Comparison of ENCODE assay signal across 28 cellular contexts in the genomic region with DNA sequence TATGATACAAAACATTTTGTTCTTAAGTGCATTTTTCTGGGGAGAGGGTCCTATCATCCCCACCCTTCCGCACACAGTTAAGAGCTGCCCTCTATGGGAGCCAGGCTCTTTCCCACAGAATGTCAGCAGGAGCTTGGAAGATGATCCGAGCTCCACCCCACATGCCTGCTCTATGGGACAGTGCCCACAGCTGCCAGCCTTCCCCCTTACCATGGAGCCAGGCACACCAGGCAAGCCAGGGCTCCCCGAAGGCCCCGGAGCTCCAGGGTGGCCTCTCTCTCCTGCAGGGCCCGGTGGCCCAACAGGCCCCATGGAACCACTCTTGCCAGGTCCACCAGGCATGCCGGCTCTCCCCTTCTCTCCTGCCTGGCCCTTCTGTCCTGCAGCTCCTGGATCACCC. TPM values are rescaled to one million over a fixed set of nuclear protein-coding genes. Genes with fewer than 3 reads are reported as not detected.
DNase-seq lines count a peak whose midpoint lies in the region; ATAC-seq and TF ChIP-seq lines count a peak whose summit lies in the region.
"Had no signal": no experiment of that assay in that cellular context is flagged by ENCODE, and none has a peak within 500 bp of the region (broad histone marks: within the 10 kb centered on the region; RNA-seq: fewer than 3 reads in every experiment).

No MANE protein-coding gene starts in this region.

- H3K9ac ChIP-seq in neuronal stem cell (ENCODE audit: low read depth, low read length, poor library complexity): no peak overlapping the region
- H3K9ac ChIP-seq in Karpas-422 (ENCODE audit: low read length): no peak overlapping the region
- H3K9ac ChIP-seq: BLaER1 had no signal

- H3K4me3 Mint-ChIP-seq in type B pancreatic cell: no peak overlapping the region
- H3K4me3 Mint-ChIP-seq in activated CD8-positive, alpha-beta memory T cell treated with anti-CD3 and anti-CD28 coated beads, Interleukin-2, amount 10 ng/mL, durations not matched to agents 7 days and 5 days: no peak overlapping the region
- H3K4me3 Mint-ChIP-seq: CD4-positive, alpha-beta T cell had no signal

- H3K36me3 ChIP-seq in left ventricle myocardium inferior (peaks cover 7% of the 10 kb centered on the region), neuronal stem cell (replicated peaks in 1 of 2; ENCODE audit: control insufficient read depth in 2 of 2, insufficient read depth in 2 of 2, low read length in 2 of 2) (no peaks in the 10 kb centered on the region), Karpas-422 (ENCODE audit: insufficient read depth, low read length) (no peaks in the 10 kb centered on the region)
- H3K36me3 ChIP-seq: BLaER1 had no signal

- no peak overlapping the region for H3K18ac ChIP-seq in neuronal stem cell (ENCODE audit: low read length)

- WGBS in neuronal stem cell (ENCODE audit: extremely low coverage in 2 of 2, insufficient read length in 2 of 2, insufficient replicate concordance in 1 of 2), 2 donors: no CpG with 5 or more reads among the region's 6 CpGs

- H3K36me3 Mint-ChIP-seq in type B pancreatic cell: no peaks in the 10 kb centered on the region
- no peaks in the 10 kb centered on the region for H3K36me3 Mint-ChIP-seq in activated CD8-positive, alpha-beta memory T cell treated with anti-CD3 and anti-CD28 coated beads, Interleukin-2, amount 10 ng/mL, durations not matched to agents 7 days and 5 days

- H4K20me1 ChIP-seq in Karpas-422 (ENCODE audit: insufficient read depth, low read depth, low read length): no peaks in the 10 kb centered on the region
- H4K20me1 ChIP-seq: BLaER1 had no signal

- H3K9me3 Mint-ChIP-seq in type B pancreatic cell: no peaks in the 10 kb centered on the region
- H3K9me3 Mint-ChIP-seq in activated CD8-positive, alpha-beta memory T cell treated with anti-CD3 and anti-CD28 coated beads, Interleukin-2, amount 10 ng/mL, durations not matched to agents 7 days and 5 days (ENCODE audit: low read depth): no peaks in the 10 kb centered on the region
- H3K9me3 Mint-ChIP-seq: CD4-positive, alpha-beta T cell had no signal

- H2AK5ac ChIP-seq in neuronal stem cell (ENCODE audit: low read depth, low read length): no peak overlapping the region

- H2AFZ ChIP-seq in neuronal stem cell (ENCODE audit: low read length) (no peak overlapping the region), Karpas-422 (ENCODE audit: low read length) (no peak overlapping the region)

- H3K4me1 ChIP-seq in left ventricle myocardium inferior (peaks cover 18% of the 10 kb centered on the region), neuronal stem cell (ENCODE audit: control insufficient read depth in 2 of 2, insufficient read depth in 1 of 2, low read depth in 1 of 2, low read length in 2 of 2) (peaks cover 3 to 7% of the 10 kb centered on the region in 2 donors), Karpas-422 (ENCODE audit: low read length) (no peaks in the 10 kb centered on the region)

- H3K9me3 ChIP-seq in left ventricle myocardium inferior (replicated peaks) (no peaks in the 10 kb centered on the region), neuronal stem cell (replicated peaks in 1 of 2; ENCODE audit: control insufficient read depth in 2 of 2, insufficient read depth in 1 of 2, low read depth in 1 of 2, low read length in 2 of 2) (no peaks in the 10 kb centered on the region), Karpas-422 (ENCODE audit: low read length) (no peaks in the 10 kb centered on the region)
- H3K9me3 ChIP-seq: BLaER1 had no signal

- no peak overlapping the region for H3K27ac ChIP-seq in left ventricle myocardium inferior (replicated peaks)
- H3K27ac ChIP-seq in neuronal stem cell (replicated peaks; ENCODE audit: low read length): no peak overlapping the region
- no peak overlapping the region for H3K27ac ChIP-seq in Karpas-422 (ENCODE audit: low read length)
- H3K27ac ChIP-seq: BLaER1 had no signal

- peak; percentile 33 for DNase-seq in Right ventricle myocardium superior
- DNase-seq in left ventricle myocardium inferior: no peak
- peak; percentile 52 for DNase-seq in myocyte (ENCODE audit: low read depth)
- no peak for DNase-seq in neuronal stem cell (ENCODE audit: low spot score)
- DNase-seq in type B pancreatic cell (ENCODE audit: extremely low spot score, unreplicated experiment): no peak
- no peak for DNase-seq in Karpas-422
- DNase-seq in activated CD8-positive, alpha-beta memory T cell treated with anti-CD3 and anti-CD28 coated beads, Interleukin-2, amount 10 ng/mL, durations not matched to agents 7 days and 5 days: no peak
- DNase-seq: 8988T; CD4-positive, alpha-beta T cell; COR-L47; Kasumi-1; NCI-H1105 treated with DMSO at 0.1 percent for 48 hours; NCI-H146; NCI-H1930; NCI-H2107; NCI-H524 treated with DMSO at 0.1 percent for 48 hours; NCI-H774; PC-3; SHP77 had no signal

- no peak overlapping the region for H2BK15ac ChIP-seq in neuronal stem cell (ENCODE audit: low read length)

- no peaks in the 10 kb centered on the region for H3K79me2 ChIP-seq in Karpas-422 (ENCODE audit: low read length)

- H3K79me1 ChIP-seq in neuronal stem cell (ENCODE audit: low read depth, low read length): no peaks in the 10 kb centered on the region

- no peak overlapping the region for H4K91ac ChIP-seq in neuronal stem cell (ENCODE audit: low read depth, low read length, poor library complexity)

- peaks cover 4% of the 10 kb centered on the region for H3K4me1 Mint-ChIP-seq in type B pancreatic cell (ENCODE audit: unreplicated experiment)
- H3K4me1 Mint-ChIP-seq in activated CD8-positive, alpha-beta memory T cell treated with anti-CD3 and anti-CD28 coated beads, Interleukin-2, amount 10 ng/mL, durations not matched to agents 7 days and 5 days: no peaks in the 10 kb centered on the region

- CTCF ChIA-PET in activated CD8-positive, alpha-beta memory T cell treated with anti-CD3 and anti-CD28 coated beads, Interleukin-2, amount 10 ng/mL, durations not matched to agents 7 days and 5 days (lab: Charles Lee): no interaction called here

- H2BK5ac ChIP-seq in neuronal stem cell (ENCODE audit: low read length): no peak overlapping the region

- H3K4ac ChIP-seq in neuronal stem cell (ENCODE audit: low read length): no peak overlapping the region

- H3K4me2 ChIP-seq in neuronal stem cell (ENCODE audit: insufficient read depth, low read length, poor library complexity, severe bottlenecking) (no peak overlapping the region), Karpas-422 (ENCODE audit: low read depth, low read length, poor library complexity, severe bottlenecking) (no peak overlapping the region)
- H3K4me2 ChIP-seq: BLaER1 had no signal

- H3K27ac Mint-ChIP-seq in type B pancreatic cell: peak overlapping the region; percentile 27
- H3K27ac Mint-ChIP-seq in activated CD8-positive, alpha-beta memory T cell treated with anti-CD3 and anti-CD28 coated beads, Interleukin-2, amount 10 ng/mL, durations not matched to agents 7 days and 5 days: no peak overlapping the region
- H3K27ac Mint-ChIP-seq: CD4-positive, alpha-beta T cell had no signal

- no peak overlapping the region for H2BK12ac ChIP-seq in neuronal stem cell (ENCODE audit: low read length)

- H3K27me3 ChIP-seq in left ventricle myocardium inferior (ENCODE audit: low read depth) (no peaks in the 10 kb centered on the region), neuronal stem cell (ENCODE audit: control insufficient read depth in 3 of 3, insufficient read depth in 3 of 3, low read depth in 1 of 3, low read length in 3 of 3) (peaks cover 0 to 56% (median 0%) of the 10 kb centered on the region in 3 experiments), Karpas-422 (ENCODE audit: low read length) (no peaks in the 10 kb centered on the region)
- H3K27me3 ChIP-seq: BLaER1 had no signal

- no peak for TF ChIP-seq CTCF in left ventricle myocardium inferior (IDR thresholded peaks at IDR 0.05; ENCODE audit: borderline replicate concordance)
- TF ChIP-seq CTCF in type B pancreatic cell (conservative IDR thresholded peaks at IDR 0.05): no peak

- ATAC-seq in Right ventricle myocardium superior (ENCODE audit: poor library complexity) (no peak), GM21576 (IDR thresholded peaks at IDR 0.05; ENCODE audit: unreplicated experiment) (no peak)
- no peak for ATAC-seq in activated CD8-positive, alpha-beta memory T cell treated with anti-CD3 and anti-CD28 coated beads, Interleukin-2, amount 10 ng/mL, durations not matched to agents 7 days and 5 days
- ATAC-seq: GM12878, HepG2, PC-3 had no signal

- no peaks in the 10 kb centered on the region for H3K9me2 ChIP-seq in Karpas-422 (replicated peaks; ENCODE audit: insufficient read depth, low read length)

- peak overlapping the region; percentile 17 for H3K14ac ChIP-seq in neuronal stem cell (ENCODE audit: low read length)

- H3K4me3 ChIP-seq in left ventricle myocardium inferior (no peak overlapping the region), neuronal stem cell (ENCODE audit: low read length in 2 of 2) (no peak overlapping the region), Karpas-422 (ENCODE audit: low read length) (no peak overlapping the region)
- H3K4me3 ChIP-seq: BLaER1, GM12878 had no signal

- no peak overlapping the region for H4K8ac ChIP-seq in neuronal stem cell (ENCODE audit: low read depth, low read length)

- H2BK120ac ChIP-seq in neuronal stem cell (ENCODE audit: low read depth, low read length): no peak overlapping the region

- intact Hi-C loops in Right ventricle myocardium superior (cut with DNase I) (no loop called here), left ventricle myocardium inferior (cut with micrococcal nuclease) (no loop called here)

- H3K27me3 Mint-ChIP-seq in type B pancreatic cell: no peaks in the 10 kb centered on the region
- H3K27me3 Mint-ChIP-seq in activated CD8-positive, alpha-beta memory T cell treated with anti-CD3 and anti-CD28 coated beads, Interleukin-2, amount 10 ng/mL, durations not matched to agents 7 days and 5 days: peaks cover 2% of the 10 kb centered on the region
- H3K27me3 Mint-ChIP-seq: CD4-positive, alpha-beta T cell had no signal

- no peak overlapping the region for H3K23ac ChIP-seq in neuronal stem cell (ENCODE audit: low read depth, low read length, poor library complexity)

RNA-seq across cellular contexts. Expression of a gene that starts 10.4 kb away (rescaled TPM):
- total RNA-seq in Right ventricle myocardium superior (31.1 TPM), left ventricle myocardium inferior (36.4 TPM), myocyte (52.0 and 61.7 TPM in 2 replicates), type B pancreatic cell (ENCODE audit: low replicate concordance) (45.2 and 48.3 TPM in 2 replicates)
- 80.3 TPM for polyA plus RNA-seq in myocyte (2012)
- polyA plus RNA-seq in neuronal stem cell (2013, experiment 1 of 2): 43.1 TPM
- 43.8 TPM for polyA plus RNA-seq in neuronal stem cell (2013, experiment 2 of 2)
- total RNA-seq in Karpas-422 (2014; rRNA removed; shearing (Covaris generic); ENCODE audit: low replicate concordance): 53.0 and 56.2 TPM in 2 replicates
- 10 to 100 TPM; 45.9 to 47.1 TPM for total RNA-seq in activated CD8-positive, alpha-beta memory T cell treated with anti-CD3 and anti-CD28 coated beads, Interleukin-2, amount 10 ng/mL, durations not matched to agents 7 days and 5 days

RNA-seq across cellular contexts. Expression of a gene that starts 37.6 kb away (rescaled TPM):
- total RNA-seq in Right ventricle myocardium superior (0.46 TPM), left ventricle myocardium inferior (0.44 TPM), myocyte (not detected in 2 replicates), type B pancreatic cell (ENCODE audit: low replicate concordance) (not detected in 2 replicates)
- polyA plus RNA-seq in myocyte (2012): not detected
- 0.28 TPM for polyA plus RNA-seq in neuronal stem cell (2013, experiment 1 of 2)
- 0.22 TPM for polyA plus RNA-seq in neuronal stem cell (2013, experiment 2 of 2)
- total RNA-seq in Karpas-422 (2014; rRNA removed; shearing (Covaris generic); ENCODE audit: low replicate concordance): not detected in 2 replicates
- not detected for total RNA-seq in activated CD8-positive, alpha-beta memory T cell treated with anti-CD3 and anti-CD28 coated beads, Interleukin-2, amount 10 ng/mL, durations not matched to agents 7 days and 5 days
- total RNA-seq: CD4-positive, alpha-beta T cell; GM12878; H4; HepG2; HT1080; M059J; PC-3; RPMI7951; SK-MEL-5 had no signal
- polyA plus RNA-seq: GM12878, HepG2 had no signal

RNA-seq across cellular contexts. Expression of a gene that starts 48.7 kb away (rescaled TPM):
- total RNA-seq in Right ventricle myocardium superior (10.9 TPM), left ventricle myocardium inferior (18.3 TPM), myocyte (27.9 and 37.7 TPM in 2 replicates), type B pancreatic cell (ENCODE audit: low replicate concordance) (4.6 and 53.5 TPM in 2 replicates)
- polyA plus RNA-seq in myocyte (2012): 59.6 TPM
- polyA plus RNA-seq in neuronal stem cell (2013, experiment 1 of 2): 1.2 TPM
- polyA plus RNA-seq in neuronal stem cell (2013, experiment 2 of 2): 1.3 TPM
- not detected in 2 replicates for total RNA-seq in Karpas-422 (2014; rRNA removed; shearing (Covaris generic); ENCODE audit: low replicate concordance)
- total RNA-seq in activated CD8-positive, alpha-beta memory T cell treated with anti-CD3 and anti-CD28 coated beads, Interleukin-2, amount 10 ng/mL, durations not matched to agents 7 days and 5 days: not detected
- total RNA-seq: CD4-positive, alpha-beta T cell had no signal

Comparison
In these comparisons a context has a peak if more than half of its experiments do, and no peak if none do; other contexts are left out.
1. DNase-seq: peak in Right ventricle myocardium superior (single experiment) and myocyte (single experiment); none in left ventricle myocardium inferior (single experiment), neuronal stem cell (single experiment), type B pancreatic cell (single experiment), Karpas-422 (single experiment) and activated CD8-positive, alpha-beta memory T cell treated with anti-CD3 and anti-CD28 coated beads, Interleukin-2, amount 10 ng/mL, durations not matched to agents 7 days and 5 days (single experiment).